27 cellular contexts compared by ENCODE assay signal in the genomic region with DNA sequence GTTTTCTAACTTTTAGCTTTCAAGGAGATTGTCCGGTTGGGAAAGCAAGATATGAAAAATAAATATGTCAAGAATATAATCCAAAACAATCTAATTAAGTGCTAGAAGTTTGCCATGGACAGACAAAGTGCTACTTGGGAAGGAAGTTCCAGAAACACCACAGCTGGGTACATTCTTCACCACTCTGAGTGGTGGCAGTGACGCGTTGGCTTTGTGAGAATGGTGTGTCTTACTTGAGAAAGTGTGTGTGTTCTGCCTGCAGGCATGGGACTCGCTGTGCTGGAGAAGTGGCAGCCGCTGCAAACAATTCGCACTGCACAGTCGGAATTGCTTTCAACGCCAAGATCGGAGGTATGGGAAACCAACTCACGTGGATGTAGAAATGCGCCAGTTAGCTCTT.
"Had no signal": no experiment of that assay in that cellular context is flagged by ENCODE, and none has a peak within 500 bp of the region (broad histone marks: within the 10 kb centered on the region; RNA-seq: fewer than 3 reads in every experiment).

No MANE protein-coding gene starts in this region.

- H3K9me3 ChIP-seq: left lung, lower lobe of right lung, ovary, prostate gland, right lobe of liver, stomach, testis, thyroid gland, transverse colon, vagina had no signal

- DNase-seq: hypothalamus; immature natural killer cell; kidney; left colon; left lung; lower lobe of right lung; mammary epithelial cell; mesendoderm; naive B cell; natural killer cell; ovary; right lobe of liver; stimulated activated CD4-positive, alpha-beta T cell treated with anti-CD3 and anti-CD28 coated beads, Interleukin-1b, Interleukin-23, amount 100 ng/mL, for 48 hours; stimulated activated CD4-positive, alpha-beta T cell treated with anti-CD3 and anti-CD28 coated beads, Interleukin-2, amount 100 ng/mL, for 48 hours; stimulated activated CD4-positive, alpha-beta T cell treated with anti-CD3 and anti-CD28 coated beads, Interleukin-4, amount 100 ng/mL, for 4 hours; stimulated activated CD8-positive, alpha-beta memory T cell treated with anti-CD3 and anti-CD28 coated beads, Interleukin-4, amount 100 ng/mL, for 48 hours; stimulated activated naive B cell treated with anti-CD40 and anti-IgM and Interleukin-4, amounts not matched to agents 10 μg/mL and 1 μg/mL and 100 μg/mL, for 72 hours; stimulated activated naive CD8-positive, alpha-beta T cell treated with anti-CD3 and anti-CD28 coated beads, Interleukin-15, Interleukin-2, amounts not matched to agents 100 U/mL and 50 U/mL, for 24 hours; stomach; testis; thyroid gland; transverse colon had no signal

- H3K36me3 Mint-ChIP-seq: natural killer cell had no signal

- FAIRE-seq: islet of Langerhans had no signal

- H3K4me1 Mint-ChIP-seq: immature natural killer cell; natural killer cell; stimulated activated naive B cell treated with anti-CD40 and anti-IgM and Interleukin-4, amounts not matched to agents 10 μg/mL and 1 μg/mL and 100 μg/mL, for 72 hours had no signal

- H3K27me3 ChIP-seq: left lung, ovary, right lobe of liver, stomach, testis, thyroid gland, transverse colon, vagina had no signal

- H3K36me3 ChIP-seq: lower lobe of right lung, ovary, prostate gland, right lobe of liver, thyroid gland had no signal

- H3K4me1 ChIP-seq: left lung, lower lobe of right lung, prostate gland, right lobe of liver, stomach, testis, thyroid gland, transverse colon, vagina had no signal

- ATAC-seq: left colon; left lung; natural killer cell; right lobe of liver; stimulated activated naive B cell treated with anti-CD40 and anti-IgM and Interleukin-4, amounts not matched to agents 10 μg/mL and 1 μg/mL and 100 μg/mL, for 72 hours; stimulated activated naive CD8-positive, alpha-beta T cell treated with anti-CD3 and anti-CD28 coated beads, Interleukin-15, Interleukin-2, amounts not matched to agents 100 U/mL and 50 U/mL, for 24 hours had no signal

- H3K4me2 ChIP-seq: smooth muscle cell had no signal

- H3K27ac Mint-ChIP-seq: immature natural killer cell; mesothelial cell of epicardium; naive B cell; natural killer cell; stimulated activated naive B cell treated with anti-CD40 and anti-IgM and Interleukin-4, amounts not matched to agents 10 μg/mL and 1 μg/mL and 100 μg/mL, for 72 hours had no signal

- H3K27ac ChIP-seq: left lung, lower lobe of right lung, ovary, prostate gland, right lobe of liver, stomach, testis, thyroid gland, transverse colon, vagina had no signal

- H3K4me3 ChIP-seq: left lung, lower lobe of right lung, ovary, prostate gland, right lobe of liver, smooth muscle cell, stomach, testis, thyroid gland, transverse colon, vagina had no signal

- H3K9me3 Mint-ChIP-seq: natural killer cell had no signal

- H3K4me3 Mint-ChIP-seq: immature natural killer cell; mesothelial cell of epicardium; naive B cell; natural killer cell; stimulated activated naive B cell treated with anti-CD40 and anti-IgM and Interleukin-4, amounts not matched to agents 10 μg/mL and 1 μg/mL and 100 μg/mL, for 72 hours had no signal
